ENCODE assay signal across 25 cellular contexts in genomic region chr10:8349610-8350249, GRCh38.
DNase-seq lines count a peak whose midpoint lies in the region; ATAC-seq and TF ChIP-seq lines count a peak whose summit lies in the region.
"Had no signal": no experiment of that assay in that cellular context is flagged by ENCODE, and none has a peak within 500 bp of the region (broad histone marks: within the 10 kb centered on the region; RNA-seq: fewer than 3 reads in every experiment).

No MANE protein-coding gene starts in this region.

- H2AFZ ChIP-seq in mammary epithelial cell (ENCODE audit: low read depth, low read length) = no peak overlapping the region

- H3K4me1 Mint-ChIP-seq in MCF 10A (ENCODE audit: insufficient read depth, unreplicated experiment) = no peaks in the 10 kb centered on the region
- no peaks in the 10 kb centered on the region for H3K4me1 Mint-ChIP-seq in stimulated activated naive CD8-positive, alpha-beta T cell treated with anti-CD3 and anti-CD28 coated beads, Interleukin-15, amount 100 ng/mL, for 72 hours
- H3K4me1 Mint-ChIP-seq: brain, nephron had no signal

- H3K4me1 ChIP-seq in mammary epithelial cell (ENCODE audit: insufficient read depth, low read length) = no peaks in the 10 kb centered on the region
- H3K4me1 ChIP-seq in foreskin keratinocyte = peaks cover 6% of the 10 kb centered on the region
- H3K4me1 ChIP-seq in upper lobe of right lung = no peaks in the 10 kb centered on the region
- H3K4me1 ChIP-seq: stomach, thyroid gland had no signal

- no peak overlapping the region for H3K4me3 ChIP-seq in mammary epithelial cell (replicated peaks in 1 of 3; ENCODE audit: insufficient read depth in 1 of 3, low read depth in 2 of 3, low read length in 3 of 3)
- H3K4me3 ChIP-seq in upper lobe of right lung = no peak overlapping the region
- H3K4me3 ChIP-seq: dorsolateral prefrontal cortex, mucosa of descending colon, stomach, thyroid gland had no signal

- no peak overlapping the region for H3K27ac Mint-ChIP-seq in MCF 10A (ENCODE audit: low read depth, unreplicated experiment)
- H3K27ac Mint-ChIP-seq in stimulated activated naive CD8-positive, alpha-beta T cell treated with anti-CD3 and anti-CD28 coated beads, Interleukin-15, amount 100 ng/mL, for 72 hours = no peak overlapping the region
- H3K27ac Mint-ChIP-seq: brain, nephron had no signal

- H3K27ac ChIP-seq in mammary epithelial cell (ENCODE audit: insufficient read depth, low read depth, low read length) (no peak overlapping the region), foreskin keratinocyte (no peak overlapping the region), upper lobe of right lung (no peak overlapping the region)
- H3K27ac ChIP-seq: dorsolateral prefrontal cortex, HL-60, stomach, thyroid gland, WERI-Rb-1 had no signal

- H4K20me1 ChIP-seq in mammary epithelial cell (ENCODE audit: insufficient read depth, low read length) = no peaks in the 10 kb centered on the region

- ATAC-seq in foreskin keratinocyte = no peak
- ATAC-seq in stimulated activated naive CD8-positive, alpha-beta T cell treated with anti-CD3 and anti-CD28 coated beads, Interleukin-15, amount 100 ng/mL, for 72 hours = no peak
- ATAC-seq in upper lobe of right lung = no peak
- no peak for ATAC-seq in HG03439 (IDR thresholded peaks at IDR 0.05; ENCODE audit: unreplicated experiment)
- ATAC-seq: HCT116, mucosa of descending colon, Right ventricle myocardium inferior had no signal

- no peaks in the 10 kb centered on the region for H3K27me3 ChIP-seq in mammary epithelial cell (ENCODE audit: insufficient read depth, low read length)
- H3K27me3 ChIP-seq in foreskin keratinocyte = no peaks in the 10 kb centered on the region
- peaks cover 4% of the 10 kb centered on the region for H3K27me3 ChIP-seq in upper lobe of right lung
- H3K27me3 ChIP-seq: thyroid gland had no signal

- WGBS in mammary epithelial cell (ENCODE audit: low coverage, missing lambda C conversion rate) = 63% methylated on average over 10 of the region's 10 CpGs

- H3K79me2 ChIP-seq in mammary epithelial cell (ENCODE audit: insufficient read depth, low read length) = no peaks in the 10 kb centered on the region

- no peaks in the 10 kb centered on the region for H3K36me3 Mint-ChIP-seq in MCF 10A (ENCODE audit: insufficient read depth, unreplicated experiment)
- H3K36me3 Mint-ChIP-seq: brain had no signal

- POLR2A ChIA-PET in MCF 10A (lab: Yijun Ruan, JAX) = no interaction called here

- H3K9me3 ChIP-seq in mammary epithelial cell (replicated peaks; ENCODE audit: insufficient read depth, low read length) = no peaks in the 10 kb centered on the region
- no peaks in the 10 kb centered on the region for H3K9me3 ChIP-seq in upper lobe of right lung
- H3K9me3 ChIP-seq: mucosa of descending colon, stomach, thyroid gland had no signal

- intact Hi-C loops in mammary epithelial cell (cut with micrococcal nuclease) (loop anchor here (10.0 kb wide), 1 partner anchor 55 kb away; no protein-coding TSS in a partner anchor), MCF 10A (cut with micrococcal nuclease) (no loop called here), upper lobe of right lung (cut with DNase I) (no loop called here)

- no peaks in the 10 kb centered on the region for H3K27me3 Mint-ChIP-seq in MCF 10A (ENCODE audit: insufficient read depth, unreplicated experiment)
- no peaks in the 10 kb centered on the region for H3K27me3 Mint-ChIP-seq in stimulated activated naive CD8-positive, alpha-beta T cell treated with anti-CD3 and anti-CD28 coated beads, Interleukin-15, amount 100 ng/mL, for 72 hours

- no peak for TF ChIP-seq CTCF in mammary epithelial cell (conservative IDR thresholded peaks at IDR 0.05 in 1 of 2, IDR thresholded peaks at IDR 0.05 in 1 of 2; ENCODE audit: extremely low read depth in 1 of 2, insufficient read depth in 1 of 2, low read depth in 1 of 2, low read length in 2 of 2)
- TF ChIP-seq CTCF in MCF 10A (IDR thresholded peaks at IDR 0.05; ENCODE audit: unreplicated experiment) = no peak
- TF ChIP-seq CTCF in foreskin keratinocyte (conservative IDR thresholded peaks at IDR 0.05) = no peak
- no peak for TF ChIP-seq CTCF in upper lobe of right lung (IDR thresholded peaks at IDR 0.05)

- no peaks in the 10 kb centered on the region for H3K36me3 ChIP-seq in mammary epithelial cell (ENCODE audit: insufficient read depth, low read length)
- no peaks in the 10 kb centered on the region for H3K36me3 ChIP-seq in upper lobe of right lung
- H3K36me3 ChIP-seq: stomach, thyroid gland, WERI-Rb-1 had no signal

- BruUV-seq in mammary epithelial cell (replicated peaks; lab: Mats Ljungman, UMichigan) (no TSS peak), MCF 10A (replicated peaks; lab: Mats Ljungman, UMichigan) (no TSS peak)

- CTCF ChIA-PET in mammary epithelial cell (lab: Charles Lee; ENCODE audit: low non-redundant PET) = no interaction called here
- CTCF ChIA-PET in MCF 10A (lab: Yijun Ruan, JAX) = interaction anchor here (0.7 kb wide), 1 partner anchor 9 kb away, joined by 3 read pairs; no protein-coding TSS in a partner anchor

- dilution Hi-C loops in mammary epithelial cell (cut with HindIII; ENCODE audit: low sequenced_read_pairs) = no loop called here

- no peak overlapping the region for H3K4me2 ChIP-seq in mammary epithelial cell (ENCODE audit: insufficient read depth, low read depth, low read length)

- DNase-seq in mammary epithelial cell (peak; percentile 24), MCF 10A (ENCODE audit: unreplicated experiment) (no peak), SK-N-DZ (ENCODE audit: low spot score) (peak; percentile 55), foreskin keratinocyte (peak; percentile 15 to 46), upper lobe of right lung (no peak)
- DNase-seq in stimulated activated naive CD8-positive, alpha-beta T cell treated with anti-CD3 and anti-CD28 coated beads, Interleukin-15, amount 100 ng/mL, for 72 hours = no peak
- DNase-seq: activated gamma-delta T cell treated with Interleukin-2 at 50 U/mL for 16 hours; C1 segment of cervical spinal cord; cerebellar nuclear complex; DMS79; dorsolateral prefrontal cortex; Kasumi-1; mucosa of descending colon; MV-4-11; NCI-H1694; stimulated activated CD8-positive, alpha-beta memory T cell treated with anti-CD3 and anti-CD28 coated beads, Interleukin-4, amount 100 ng/mL, for 48 hours; stomach; thyroid gland; WERI-Rb-1 had no signal

- no peaks in the 10 kb centered on the region for H3K9me3 Mint-ChIP-seq in MCF 10A (ENCODE audit: unreplicated experiment)
- H3K9me3 Mint-ChIP-seq in stimulated activated naive CD8-positive, alpha-beta T cell treated with anti-CD3 and anti-CD28 coated beads, Interleukin-15, amount 100 ng/mL, for 72 hours = peaks cover 0 to 6% of the 10 kb centered on the region in 2 donors
- H3K9me3 Mint-ChIP-seq: nephron had no signal

- H3K4me3 Mint-ChIP-seq in MCF 10A (ENCODE audit: unreplicated experiment) = no peak overlapping the region
- no peak overlapping the region for H3K4me3 Mint-ChIP-seq in stimulated activated naive CD8-positive, alpha-beta T cell treated with anti-CD3 and anti-CD28 coated beads, Interleukin-15, amount 100 ng/mL, for 72 hours
- H3K4me3 Mint-ChIP-seq: brain, nephron had no signal

- H3K9ac ChIP-seq in mammary epithelial cell (ENCODE audit: insufficient read depth, low read length) = no peak overlapping the region

- in situ Hi-C loops in mammary epithelial cell (cut with MboI; ENCODE audit: low sequenced_read_pairs in 2 of 2) = no loop called here

Comparison
In these comparisons a context has a peak if more than half of its experiments do, and no peak if none do; other contexts are left out.
1. DNase-seq: peak in mammary epithelial cell (single experiment), SK-N-DZ (single experiment) and foreskin keratinocyte (2 of 2); none in MCF 10A (single experiment), stimulated activated naive CD8-positive, alpha-beta T cell treated with anti-CD3 and anti-CD28 coated beads, Interleukin-15, amount 100 ng/mL, for 72 hours (0 of 2) and upper lobe of right lung (single experiment).